Comparison of ENCODE assay signal across 23 cellular contexts in the genomic region with DNA sequence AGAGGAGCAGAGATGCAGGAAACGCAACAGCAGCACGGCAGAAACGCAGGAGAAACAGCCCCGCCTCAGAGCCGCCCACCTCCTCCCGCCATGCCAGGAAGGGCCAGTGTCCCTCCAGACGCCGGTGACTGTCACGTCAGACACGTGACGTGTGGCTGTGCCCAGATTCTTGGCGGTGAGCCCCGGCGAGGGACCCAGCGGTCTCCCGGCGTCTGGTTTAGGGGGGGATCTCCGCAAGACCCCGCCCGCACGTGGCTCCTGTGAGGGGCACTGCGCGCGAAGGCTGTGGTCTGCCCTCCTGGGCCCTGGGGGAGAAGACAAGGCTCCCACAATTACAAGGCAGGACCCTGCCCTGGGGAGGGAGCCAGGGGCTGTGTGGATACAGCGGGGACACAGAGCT. TPM values are rescaled to one million over a fixed set of nuclear protein-coding genes. Genes with fewer than 3 reads are reported as not detected.
DNase-seq lines count a peak whose midpoint lies in the region; FAIRE-seq and TF ChIP-seq lines count a peak whose summit lies in the region.
"Had no signal": no experiment of that assay in that cellular context is flagged by ENCODE, and none has a peak within 500 bp of the region (broad histone marks: within the 10 kb centered on the region; RNA-seq: fewer than 3 reads in every experiment).

No MANE protein-coding gene starts in this region.

- no peak overlapping the region for H3K4ac ChIP-seq in mesendoderm (ENCODE audit: low read depth, low read length)

- H3K4me3 ChIP-seq in BE2C (ENCODE audit: low read depth, low read length) (peak overlapping the region; percentile 25), mesendoderm (ENCODE audit: low read length) (no peak overlapping the region), suprapubic skin (no peak overlapping the region)
- H3K4me3 ChIP-seq: esophagus muscularis mucosa, gastrocnemius medialis, SJCRH30, testis had no signal

- H2AK5ac ChIP-seq in mesendoderm (ENCODE audit: low read length), result no peak overlapping the region

- no peaks in the 10 kb centered on the region for H3K79me2 ChIP-seq in mesendoderm (ENCODE audit: control insufficient read depth, insufficient read depth, low read length)

- peak overlapping the region; percentile 15 for H3K56ac ChIP-seq in mesendoderm (ENCODE audit: low read length)

- no peak for FAIRE-seq in D721Med (lab: Jason Lieb, UNC)

- H3K36me3 ChIP-seq in BE2C (no peaks in the 10 kb centered on the region), mesendoderm (ENCODE audit: control insufficient read depth, insufficient read depth, low read length) (no peaks in the 10 kb centered on the region), suprapubic skin (no peaks in the 10 kb centered on the region)
- H3K36me3 ChIP-seq: esophagus muscularis mucosa, gastrocnemius medialis, SJCRH30 had no signal

- peak overlapping the region; percentile 20; the same call in 1 of the 2 replicates for H3K27ac ChIP-seq in VCaP
- H3K27ac ChIP-seq in mesendoderm (ENCODE audit: low read depth, low read length), result no peak overlapping the region
- H3K27ac ChIP-seq in suprapubic skin, result no peak overlapping the region
- H3K27ac ChIP-seq: esophagus muscularis mucosa, gastrocnemius medialis, SJCRH30, testis had no signal

- H3K9me3 ChIP-seq in BE2C (no peaks in the 10 kb centered on the region), suprapubic skin (peaks cover 6% of the 10 kb centered on the region)
- H3K9me3 ChIP-seq: gastrocnemius medialis, SJCRH30, testis had no signal

- no peak; the same call in 1 of the 2 replicates for TF ChIP-seq CTCF in BE2C (IDR thresholded peaks at IDR 0.05; ENCODE audit: low read depth, low read length)
- no peak for TF ChIP-seq CTCF in VCaP (conservative IDR thresholded peaks at IDR 0.05)
- no peak for TF ChIP-seq CTCF in D721Med (IDR thresholded peaks at IDR 0.05; ENCODE audit: insufficient read depth, missing control alignments)
- TF ChIP-seq CTCF in suprapubic skin (IDR thresholded peaks at IDR 0.05), result no peak

- no peak overlapping the region for H3K23ac ChIP-seq in mesendoderm (ENCODE audit: low read length)

- no peak for TF ChIP-seq POLR2A in suprapubic skin (IDR thresholded peaks at IDR 0.05)

- H3K9ac ChIP-seq in mesendoderm (ENCODE audit: low read length), result no peak overlapping the region

- WGBS in mesendoderm (ENCODE audit: extremely low coverage, insufficient coverage, low lambda C conversion rate), result no CpG with 5 or more reads among the region's 25 CpGs
- WGBS in suprapubic skin, result 60% methylated on average over 3 of the region's 25 CpGs

- no peak overlapping the region for H2BK120ac ChIP-seq in mesendoderm (ENCODE audit: low read depth, low read length)

- H3K18ac ChIP-seq in mesendoderm (ENCODE audit: low read length), result no peak overlapping the region

- no peak overlapping the region for H4K8ac ChIP-seq in mesendoderm (ENCODE audit: low read depth, low read length)

- H3K79me1 ChIP-seq in mesendoderm (ENCODE audit: low read length), result no peaks in the 10 kb centered on the region

- no peak overlapping the region for H4K5ac ChIP-seq in mesendoderm (ENCODE audit: low read length)

- H3K27me3 ChIP-seq in BE2C (no peaks in the 10 kb centered on the region), mesendoderm (ENCODE audit: insufficient read depth, low read length, poor library complexity) (no peaks in the 10 kb centered on the region), suprapubic skin (peaks cover 62% of the 10 kb centered on the region)
- H3K27me3 ChIP-seq: gastrocnemius medialis, testis had no signal

- H2BK5ac ChIP-seq in mesendoderm (ENCODE audit: low read length), result no peak overlapping the region

- TF ChIP-seq EP300 in suprapubic skin (IDR thresholded peaks at IDR 0.05), result no peak

- no peak overlapping the region for H2BK15ac ChIP-seq in mesendoderm (replicated peaks; ENCODE audit: low read depth)

- H3K4me2 ChIP-seq in mesendoderm (ENCODE audit: low read length), result no peak overlapping the region

- DNase-seq in BE2C (peak; percentile 75), mesendoderm (no peak), NCI-H2171 treated with DMSO at 0.1 percent for 48 hours (lab: John Stamatoyannopoulos, UW) (no peak), D721Med (ENCODE audit: insufficient read length, low spot score) (no peak), suprapubic skin (ENCODE audit: low spot score in 2 of 2) (no peak)
- DNase-seq: activated B cell treated with CpG ODN at 0.5 μM for 24 hours; activated naive CD4-positive, alpha-beta T cell; effector memory CD4-positive, alpha-beta T cell; gastrocnemius medialis; NCI-H1092; T-helper 2 cell had no signal

- H3K4me1 ChIP-seq in BE2C, result peaks cover 17% of the 10 kb centered on the region
- H3K4me1 ChIP-seq in mesendoderm (ENCODE audit: control insufficient read depth, low read depth, low read length), result no peaks in the 10 kb centered on the region
- H3K4me1 ChIP-seq in suprapubic skin, result peaks cover 8% of the 10 kb centered on the region

RNA-seq across cellular contexts. Expression of a gene that starts 2.4 kb away (rescaled TPM):
- not detected for polyA plus RNA-seq in BE2C (2012; ENCODE audit: insufficient read depth, insufficient read length, low read depth)
- not detected for polyA plus RNA-seq in mesendoderm (2013, experiment 1 of 2)
- polyA plus RNA-seq in mesendoderm (2013, experiment 2 of 2), result not detected
- total RNA-seq in suprapubic skin, result not detected
- total RNA-seq: activated CD4-positive, alpha-beta memory T cell treated with anti-CD3 and anti-CD28 coated beads, Interleukin-2, amount 10 ng/mL, durations not matched to agents 7 days and 5 days; cerebellum; esophagus muscularis mucosa; G401; gastrocnemius medialis; HT1080; kidney epithelial cell; LHCN-M2; mesenteric fat pad; SJCRH30; testis had no signal
- polyA plus RNA-seq: naive thymus-derived CD8-positive, alpha-beta T cell had no signal

RNA-seq across cellular contexts. Expression of a gene that starts 3.9 kb away (rescaled TPM):
- not detected for polyA plus RNA-seq in BE2C (2012; ENCODE audit: insufficient read depth, insufficient read length, low read depth)
- 0.06 TPM for polyA plus RNA-seq in mesendoderm (2013, experiment 1 of 2)
- polyA plus RNA-seq in mesendoderm (2013, experiment 2 of 2), result 0.10 TPM
- total RNA-seq in suprapubic skin, result under 1 TPM in 1 of 4 donors, not detected in 3; 0.21 TPM
- total RNA-seq: activated B cell treated with CpG ODN at 0.5 μM for 24 hours; activated CD4-positive, alpha-beta memory T cell treated with anti-CD3 and anti-CD28 coated beads, Interleukin-2, amount 10 ng/mL, durations not matched to agents 7 days and 5 days; cerebellum; esophagus muscularis mucosa; G401; gastrocnemius medialis; HT1080; kidney epithelial cell; LHCN-M2; naive thymus-derived CD8-positive, alpha-beta T cell; SJCRH30 had no signal
- polyA plus RNA-seq: naive thymus-derived CD8-positive, alpha-beta T cell had no signal

RNA-seq across cellular contexts. Expression of a gene that starts 12.1 kb away (rescaled TPM):
- polyA plus RNA-seq in BE2C (2012; ENCODE audit: insufficient read depth, insufficient read length, low read depth), result not detected
- polyA plus RNA-seq in mesendoderm (2013, experiment 1 of 2), result not detected
- not detected for polyA plus RNA-seq in mesendoderm (2013, experiment 2 of 2)
- total RNA-seq in suprapubic skin, result 1 to 10 TPM; 4.0 to 8.3 (median 5.9) TPM
- total RNA-seq: activated B cell treated with CpG ODN at 0.5 μM for 24 hours; cerebellum; G401; HT1080; kidney epithelial cell; LHCN-M2; naive thymus-derived CD8-positive, alpha-beta T cell; SJCRH30 had no signal
- polyA plus RNA-seq: naive thymus-derived CD8-positive, alpha-beta T cell had no signal

RNA-seq across cellular contexts. Expression of a gene that starts 17.7 kb away (rescaled TPM):
- polyA plus RNA-seq in BE2C (2012; ENCODE audit: insufficient read depth, insufficient read length, low read depth), result not detected
- polyA plus RNA-seq in mesendoderm (2013, experiment 1 of 2), result 0.27 TPM
- 0.59 TPM for polyA plus RNA-seq in mesendoderm (2013, experiment 2 of 2)
- total RNA-seq in suprapubic skin, result 1 to 10 TPM in 2 of 4 donors, under 1 TPM in 1, not detected in 1; 0.32 to 3.5 (median 2.8) TPM
- total RNA-seq: activated CD4-positive, alpha-beta memory T cell treated with anti-CD3 and anti-CD28 coated beads, Interleukin-2, amount 10 ng/mL, durations not matched to agents 7 days and 5 days; cerebellum; G401; HT1080; kidney epithelial cell; LHCN-M2; SJCRH30 had no signal

RNA-seq across cellular contexts. Expression of a gene that starts 30.7 kb away (rescaled TPM):
- polyA plus RNA-seq in BE2C (2012; ENCODE audit: insufficient read depth, insufficient read length, low read depth), result 159 TPM
- 29.9 TPM for polyA plus RNA-seq in mesendoderm (2013, experiment 1 of 2)
- polyA plus RNA-seq in mesendoderm (2013, experiment 2 of 2), result 29.3 TPM
- total RNA-seq in suprapubic skin, result 100 to 1,000 TPM in 2 of 4 donors, 10 to 100 TPM in 2; 71.1 to 148 (median 115) TPM
